Comparison of ENCODE assay signal across 21 cellular contexts in the genomic region with DNA sequence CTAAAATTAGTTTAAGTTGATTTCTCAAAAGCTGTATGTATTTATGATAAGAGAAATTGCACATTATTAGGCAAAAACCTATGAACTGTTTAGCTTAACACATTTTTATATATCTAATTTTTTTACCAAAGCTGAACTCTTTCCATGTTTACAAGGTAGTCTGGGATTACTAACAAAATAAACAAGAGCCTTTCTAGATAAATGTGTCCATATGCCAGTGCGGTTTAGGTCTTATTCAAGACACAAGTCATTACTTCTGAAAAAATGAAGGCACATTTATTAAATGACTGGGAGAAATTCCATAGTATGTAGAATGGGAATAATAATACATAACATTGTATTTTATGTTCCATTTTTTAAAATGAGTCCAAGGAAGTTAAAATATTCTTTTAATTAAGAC.
DNase-seq lines count a peak whose midpoint lies in the region; ATAC-seq and TF ChIP-seq lines count a peak whose summit lies in the region.
"Had no signal": no experiment of that assay in that cellular context is flagged by ENCODE, and none has a peak within 500 bp of the region (broad histone marks: within the 10 kb centered on the region; RNA-seq: fewer than 3 reads in every experiment).

No MANE protein-coding gene starts in this region.

- no peaks in the 10 kb centered on the region for H3K27me3 Mint-ChIP-seq in activated T-cell treated with anti-CD3 and anti-CD28 coated beads, Interleukin-2, amount 50 U/mL, for 72 hours (ENCODE audit: low read depth)
- H3K27me3 Mint-ChIP-seq in activated naive CD8-positive, alpha-beta T cell treated with anti-CD3 and anti-CD28 coated beads for 36 hours = no peaks in the 10 kb centered on the region
- no peaks in the 10 kb centered on the region for H3K27me3 Mint-ChIP-seq in natural killer cell treated with Interleukin-12 subunit alpha and Interleukin-12 subunit beta and Interleukin-15 and Interleukin-18, amount 100 ng/mL, for 72 hours
- no peaks in the 10 kb centered on the region for H3K27me3 Mint-ChIP-seq in effector memory CD8-positive, alpha-beta T cell

- H3F3A ChIP-seq in Loucy (ENCODE audit: low read depth) = no peaks in the 10 kb centered on the region

- no peaks in the 10 kb centered on the region for H3K79me2 ChIP-seq in Loucy (ENCODE audit: insufficient read depth, low read length)

- H3K4me1 Mint-ChIP-seq in activated T-cell treated with anti-CD3 and anti-CD28 coated beads, Interleukin-2, amount 50 U/mL, for 72 hours (ENCODE audit: low read depth) = peaks cover 69% of the 10 kb centered on the region
- peaks cover 75% of the 10 kb centered on the region for H3K4me1 Mint-ChIP-seq in activated naive CD8-positive, alpha-beta T cell treated with anti-CD3 and anti-CD28 coated beads for 36 hours
- H3K4me1 Mint-ChIP-seq in natural killer cell treated with Interleukin-12 subunit alpha and Interleukin-12 subunit beta and Interleukin-15 and Interleukin-18, amount 100 ng/mL, for 72 hours (ENCODE audit: low read depth in 2 of 2) = peaks cover 53 to 57% of the 10 kb centered on the region in 2 donors
- H3K4me1 Mint-ChIP-seq in effector memory CD8-positive, alpha-beta T cell (ENCODE audit: low read depth in 2 of 2) = peaks cover 23 to 35% of the 10 kb centered on the region in 2 donors

- ATAC-seq in activated T-cell treated with anti-CD3 and anti-CD28 coated beads, Interleukin-2, amount 50 U/mL, for 72 hours (replicated peaks in 1 of 2) = no peak
- no peak for ATAC-seq in natural killer cell treated with Interleukin-12 subunit alpha and Interleukin-12 subunit beta and Interleukin-15 and Interleukin-18, amount 100 ng/mL, for 72 hours
- ATAC-seq in effector memory CD8-positive, alpha-beta T cell (replicated peaks) = no peak
- ATAC-seq: gastroesophageal sphincter had no signal

- no peaks in the 10 kb centered on the region for H3K36me3 ChIP-seq in Loucy (ENCODE audit: insufficient read depth, low read length)
- H3K36me3 ChIP-seq in breast epithelium = no peaks in the 10 kb centered on the region
- H3K36me3 ChIP-seq: gastroesophageal sphincter, lower lobe of right lung, neutrophil, thyroid gland had no signal

- no peaks in the 10 kb centered on the region for H3K9me3 ChIP-seq in Loucy (ENCODE audit: insufficient read depth, low read depth, low read length)
- H3K9me3 ChIP-seq in breast epithelium = no peaks in the 10 kb centered on the region
- H3K9me3 ChIP-seq: gastroesophageal sphincter, lower lobe of right lung, neutrophil, thyroid gland had no signal

- H3K27me3 ChIP-seq in Loucy (ENCODE audit: insufficient read depth, low read length, poor library complexity, severe bottlenecking) (no peaks in the 10 kb centered on the region), breast epithelium (no peaks in the 10 kb centered on the region)
- H3K27me3 ChIP-seq: thyroid gland had no signal

- H3K9me3 Mint-ChIP-seq in activated T-cell treated with anti-CD3 and anti-CD28 coated beads, Interleukin-2, amount 50 U/mL, for 72 hours = no peaks in the 10 kb centered on the region
- H3K9me3 Mint-ChIP-seq in activated naive CD8-positive, alpha-beta T cell treated with anti-CD3 and anti-CD28 coated beads for 36 hours = no peaks in the 10 kb centered on the region
- no peaks in the 10 kb centered on the region for H3K9me3 Mint-ChIP-seq in natural killer cell treated with Interleukin-12 subunit alpha and Interleukin-12 subunit beta and Interleukin-15 and Interleukin-18, amount 100 ng/mL, for 72 hours
- no peaks in the 10 kb centered on the region for H3K9me3 Mint-ChIP-seq in effector memory CD8-positive, alpha-beta T cell
- H3K9me3 Mint-ChIP-seq: stimulated activated memory B cell treated with anti-CD40 and anti-IgM and Interleukin-4, amounts not matched to agents 10 μg/mL and 1 μg/mL and 100 μg/mL, for 72 hours had no signal

- H3K27ac ChIP-seq in breast epithelium = no peak overlapping the region
- H3K27ac ChIP-seq: gastroesophageal sphincter, lower lobe of right lung, neutrophil, thyroid gland had no signal

- H3K4me3 ChIP-seq in Loucy (ENCODE audit: low read length, poor library complexity, severe bottlenecking) (peak overlapping the region; percentile 58), breast epithelium (no peak overlapping the region)
- H3K4me3 ChIP-seq: gastroesophageal sphincter, lower lobe of right lung, thyroid gland had no signal

- peak overlapping the region; percentile 18 for H3K9ac ChIP-seq in Loucy (ENCODE audit: low read depth, low read length, poor library complexity, severe bottlenecking)

- TF ChIP-seq CTCF in Loucy (conservative IDR thresholded peaks at IDR 0.05; ENCODE audit: low read length) (no peak), breast epithelium (IDR thresholded peaks at IDR 0.05) (no peak)

- no peaks in the 10 kb centered on the region for H3K9me2 ChIP-seq in Loucy (replicated peaks; ENCODE audit: low read depth, low read length)

- H3K4me3 Mint-ChIP-seq in activated T-cell treated with anti-CD3 and anti-CD28 coated beads, Interleukin-2, amount 50 U/mL, for 72 hours = no peak overlapping the region
- no peak overlapping the region for H3K4me3 Mint-ChIP-seq in activated naive CD8-positive, alpha-beta T cell treated with anti-CD3 and anti-CD28 coated beads for 36 hours
- H3K4me3 Mint-ChIP-seq in natural killer cell treated with Interleukin-12 subunit alpha and Interleukin-12 subunit beta and Interleukin-15 and Interleukin-18, amount 100 ng/mL, for 72 hours = peak overlapping the region; percentile 90
- no peak overlapping the region for H3K4me3 Mint-ChIP-seq in effector memory CD8-positive, alpha-beta T cell

- peaks cover 41% of the 10 kb centered on the region for H3K4me1 ChIP-seq in Loucy (ENCODE audit: insufficient read depth, low read length, poor library complexity, severe bottlenecking)
- H3K4me1 ChIP-seq in breast epithelium = peaks cover 0 to 3% of the 10 kb centered on the region in 2 donors
- H3K4me1 ChIP-seq: gastroesophageal sphincter, lower lobe of right lung, thyroid gland had no signal

- intact Hi-C loops in breast epithelium (cut with DNase I; ENCODE audit: low total_unique reads) = loop anchor here (5.0 kb wide), 1 partner anchor 540 kb away; no protein-coding TSS in a partner anchor
- intact Hi-C loops in head of caudate nucleus (cut with DNase I) = no loop called here

- peak overlapping the region; percentile 96 for H3K27ac Mint-ChIP-seq in activated T-cell treated with anti-CD3 and anti-CD28 coated beads, Interleukin-2, amount 50 U/mL, for 72 hours
- peak overlapping the region; percentile 92 for H3K27ac Mint-ChIP-seq in activated naive CD8-positive, alpha-beta T cell treated with anti-CD3 and anti-CD28 coated beads for 36 hours
- H3K27ac Mint-ChIP-seq in natural killer cell treated with Interleukin-12 subunit alpha and Interleukin-12 subunit beta and Interleukin-15 and Interleukin-18, amount 100 ng/mL, for 72 hours = peak overlapping the region; percentile 98 to 99
- peak overlapping the region in 1 of 2 donors; percentile 94 for H3K27ac Mint-ChIP-seq in effector memory CD8-positive, alpha-beta T cell

- H2AFZ ChIP-seq in Loucy (ENCODE audit: low read length) = no peak overlapping the region

- H3K36me3 Mint-ChIP-seq in activated T-cell treated with anti-CD3 and anti-CD28 coated beads, Interleukin-2, amount 50 U/mL, for 72 hours (ENCODE audit: insufficient read depth in 2 of 2) = peaks cover 4 to 5% of the 10 kb centered on the region in 2 donors
- H3K36me3 Mint-ChIP-seq in activated naive CD8-positive, alpha-beta T cell treated with anti-CD3 and anti-CD28 coated beads for 36 hours = peaks cover 38% of the 10 kb centered on the region
- H3K36me3 Mint-ChIP-seq in natural killer cell treated with Interleukin-12 subunit alpha and Interleukin-12 subunit beta and Interleukin-15 and Interleukin-18, amount 100 ng/mL, for 72 hours = peaks cover 31% of the 10 kb centered on the region
- H3K36me3 Mint-ChIP-seq in effector memory CD8-positive, alpha-beta T cell (ENCODE audit: insufficient read depth) = peaks cover 21% of the 10 kb centered on the region
- H3K36me3 Mint-ChIP-seq: stimulated activated memory B cell treated with anti-CD40 and anti-IgM and Interleukin-4, amounts not matched to agents 10 μg/mL and 1 μg/mL and 100 μg/mL, for 72 hours had no signal

- no peak for TF ChIP-seq POLR2A in breast epithelium (IDR thresholded peaks at IDR 0.05)

- DNase-seq in activated T-cell treated with anti-CD3 and anti-CD28 coated beads, Interleukin-2, amount 50 U/mL, for 72 hours = no peak
- DNase-seq in activated T-cell treated with anti-CD3 and anti-CD28 coated beads, Interleukin-2, amount 50 U/mL, for 48 hours = no peak
- DNase-seq in activated naive CD8-positive, alpha-beta T cell treated with anti-CD3 and anti-CD28 coated beads for 36 hours = no peak
- DNase-seq in natural killer cell treated with Interleukin-12 subunit alpha and Interleukin-12 subunit beta and Interleukin-15 and Interleukin-18, amount 100 ng/mL, for 72 hours (ENCODE audit: low spot score) = no peak
- DNase-seq in breast epithelium (ENCODE audit: low spot score in 2 of 2) = no peak
- DNase-seq in head of caudate nucleus = no peak
- DNase-seq in effector memory CD8-positive, alpha-beta T cell = no peak
- DNase-seq: C1 segment of cervical spinal cord, GDM1, HCEC 1CT, kidney, lower lobe of right lung, NCI-H2029, NCI-H226, NCI-H748 treated with DMSO at 0.1 percent for 48 hours, Right ventricle myocardium superior, thyroid gland had no signal

- peak overlapping the region; percentile 80 for H3K4me2 ChIP-seq in Loucy (ENCODE audit: low read depth, low read length, poor library complexity, severe bottlenecking)

- H4K20me1 ChIP-seq in Loucy (ENCODE audit: insufficient read depth, low read length, poor library complexity, severe bottlenecking) = no peaks in the 10 kb centered on the region
